ENCODE assay signal across 12 cellular contexts in genomic region chr7:98372993-98373392, GRCh38. TPM values are rescaled to one million over a fixed set of nuclear protein-coding genes. Genes with fewer than 3 reads are reported as not detected.
DNase-seq lines count a peak whose midpoint lies in the region; ATAC-seq and TF ChIP-seq lines count a peak whose summit lies in the region.
"Had no signal": no experiment of that assay in that cellular context is flagged by ENCODE, and none has a peak within 500 bp of the region (broad histone marks: within the 10 kb centered on the region; RNA-seq: fewer than 3 reads in every experiment).

No MANE protein-coding gene starts in this region.

- TF ChIP-seq CTCF in choroid plexus epithelial cell (conservative IDR thresholded peaks at IDR 0.05; ENCODE audit: low read depth, low read length) (no peak), osteoblast (IDR thresholded peaks at IDR 0.05; ENCODE audit: extremely low read depth, low read depth, low read length) (no peak), Peyer's patch (IDR thresholded peaks at IDR 0.05) (no peak), vagina (IDR thresholded peaks at IDR 0.05) (no peak)

- H3K4me3 ChIP-seq in choroid plexus epithelial cell (ENCODE audit: low read depth, low read length): no peak overlapping the region
- H3K4me3 ChIP-seq in osteoblast (ENCODE audit: insufficient read depth, low read length): no peak overlapping the region
- no peak overlapping the region for H3K4me3 ChIP-seq in Peyer's patch
- H3K4me3 ChIP-seq in vagina: no peak overlapping the region
- H3K4me3 ChIP-seq: heart left ventricle, transverse colon had no signal

- ATAC-seq in HG03045 (IDR thresholded peaks at IDR 0.05; ENCODE audit: unreplicated experiment) (no peak), GM18858 (IDR thresholded peaks at IDR 0.05; ENCODE audit: unreplicated experiment) (no peak)
- ATAC-seq: Right ventricle myocardium inferior had no signal

- no peaks in the 10 kb centered on the region for H3K27me3 ChIP-seq in osteoblast (ENCODE audit: insufficient read depth, low read length)
- no peaks in the 10 kb centered on the region for H3K27me3 ChIP-seq in Peyer's patch
- H3K27me3 ChIP-seq in vagina: no peaks in the 10 kb centered on the region
- H3K27me3 ChIP-seq: heart left ventricle, transverse colon had no signal

- no peaks in the 10 kb centered on the region for H3K36me3 ChIP-seq in osteoblast (ENCODE audit: insufficient read depth, low read length)
- no peaks in the 10 kb centered on the region for H3K36me3 ChIP-seq in Peyer's patch
- H3K36me3 ChIP-seq in vagina: no peaks in the 10 kb centered on the region
- H3K36me3 ChIP-seq: heart left ventricle, transverse colon had no signal

- H3K9me3 ChIP-seq in osteoblast (ENCODE audit: low read depth, low read length) (no peaks in the 10 kb centered on the region), Peyer's patch (no peaks in the 10 kb centered on the region), vagina (no peaks in the 10 kb centered on the region)
- H3K9me3 ChIP-seq: heart left ventricle, transverse colon had no signal

- H3K4me1 ChIP-seq in osteoblast (ENCODE audit: insufficient read depth, low read length) (peaks cover 14% of the 10 kb centered on the region), Peyer's patch (peaks cover 0 to 3% (median 0%) of the 10 kb centered on the region in 4 donors), vagina (no peaks in the 10 kb centered on the region)

- H2AFZ ChIP-seq in osteoblast (ENCODE audit: low read length): no peak overlapping the region

- intact Hi-C loops in vagina (cut with DNase I): no loop called here

- TF ChIP-seq POLR2A in Peyer's patch (IDR thresholded peaks at IDR 0.05): no peak
- no peak for TF ChIP-seq POLR2A in vagina (IDR thresholded peaks at IDR 0.05)

- H3K4me2 ChIP-seq in osteoblast (ENCODE audit: insufficient read depth, low read length): no peak overlapping the region

- no peaks in the 10 kb centered on the region for H3K79me2 ChIP-seq in osteoblast (ENCODE audit: insufficient read depth, low read length)

- H3K27ac ChIP-seq in osteoblast (ENCODE audit: low read depth, low read length) (no peak overlapping the region), Peyer's patch (peak overlapping the region in 1 of 4 donors; percentile 29), vagina (no peak overlapping the region)
- H3K27ac ChIP-seq: heart left ventricle, transverse colon had no signal

- H4K20me1 ChIP-seq in osteoblast (ENCODE audit: insufficient read depth, low read length): no peaks in the 10 kb centered on the region

- DNase-seq in H4 (ENCODE audit: low spot score) (peak; percentile 55), NCI-H82 treated with DMSO at 0.1 percent for 48 hours (lab: John Stamatoyannopoulos, UW; ENCODE audit: unreplicated experiment) (peak; percentile 19), choroid plexus epithelial cell (ENCODE audit: low read depth) (peak; percentile 77), osteoblast (ENCODE audit: insufficient read length, low spot score, missing footprints) (peak; percentile 81), Peyer's patch (no peak), vagina (ENCODE audit: extremely low spot score in 2 of 2) (no peak)
- DNase-seq: activated CD4-positive, alpha-beta T cell treated with anti-CD3 and anti-CD28 coated beads for 48 hours; heart left ventricle; transverse colon had no signal

RNA-seq across cellular contexts. Expression of gene BAIAP2L1, which starts 27.9 kb away (rescaled TPM):
- total RNA-seq in H4 (2014; rRNA removed; shearing (Covaris generic)): 22.5 and 23.8 TPM in 2 replicates
- total RNA-seq in osteoblast (7.7 and 10.5 TPM in 2 replicates), Peyer's patch (10 to 100 TPM; 31.4 to 46.4 (median 41.9) TPM), vagina (17.2 TPM)

Comparison
In these comparisons a context has a peak if more than half of its experiments do, and no peak if none do; other contexts are left out.
1. DNase-seq: peak in H4 (single experiment), NCI-H82 treated with DMSO at 0.1 percent for 48 hours (single experiment), choroid plexus epithelial cell (single experiment) and osteoblast (single experiment); none in Peyer's patch (0 of 3) and vagina (0 of 2).